In the genomic region with DNA sequence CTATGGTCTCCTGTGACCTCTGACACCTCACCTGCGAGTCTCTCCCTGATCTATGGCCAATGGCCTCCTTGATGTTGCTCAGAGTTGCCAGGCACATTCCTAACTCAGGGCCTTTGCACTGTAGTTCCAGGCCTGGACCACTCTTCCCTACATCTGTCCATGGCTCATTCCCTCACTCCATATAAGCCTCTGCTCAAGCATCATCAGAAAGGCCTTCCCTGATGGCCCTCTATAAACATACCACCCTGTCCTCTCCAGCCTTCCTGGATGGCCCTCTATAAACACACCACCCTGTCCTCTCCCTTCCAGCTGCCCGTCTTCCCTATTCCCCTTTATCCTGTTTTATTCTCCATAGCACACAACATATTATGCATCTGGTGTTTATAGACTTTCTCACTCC, we compare ENCODE assay signal across 18 cellular contexts.
"Had no signal": no experiment of that assay in that cellular context is flagged by ENCODE, and none has a peak within 500 bp of the region (broad histone marks: within the 10 kb centered on the region; RNA-seq: fewer than 3 reads in every experiment).

No MANE protein-coding gene starts in this region.

- ATAC-seq: esophagus mucosa, heart right ventricle, pancreas had no signal

- H3K4me3 ChIP-seq: ascending aorta, coronary artery, heart right ventricle, left ventricle myocardium inferior, pancreas, sigmoid colon, thyroid gland had no signal

- H3K27ac ChIP-seq: ascending aorta, coronary artery, heart right ventricle, left ventricle myocardium inferior, neutrophil, pancreas, sigmoid colon, thyroid gland had no signal

- H3K27me3 ChIP-seq: ascending aorta, heart right ventricle, neutrophil, pancreas, sigmoid colon, thyroid gland had no signal

- H3K36me3 ChIP-seq: ascending aorta, heart right ventricle, left ventricle myocardium inferior, neutrophil, pancreas, sigmoid colon, thyroid gland had no signal

- H3K9me3 ChIP-seq: ascending aorta, left ventricle myocardium inferior, neutrophil, pancreas, sigmoid colon, thyroid gland had no signal

- DNase-seq: activated CD4-positive, CD25-positive, alpha-beta regulatory T cell; activated CD8-positive, alpha-beta memory T cell treated with anti-CD3 and anti-CD28 coated beads for 24 hours; activated CD8-positive, alpha-beta memory T cell treated with anti-CD3 and anti-CD28 coated beads, Interleukin-2, amount 50 U/mL, for 48 hours; activated gamma-delta T cell; activated T-cell treated with anti-CD3 and anti-CD28 coated beads, Interleukin-2, amount 50 U/mL, for 48 hours; heart right ventricle; kidney glomerular epithelial cell; left ventricle myocardium inferior; mammary epithelial cell; pancreas; sigmoid colon; stimulated activated CD4-positive, alpha-beta T cell treated with anti-CD3 and anti-CD28 coated beads, Interleukin-4, amount 100 ng/mL, for 4 hours; stimulated activated naive CD4-positive, alpha-beta T cell; thyroid gland had no signal
